ENCODE assay signal across 8 cellular contexts in the genomic region with DNA sequence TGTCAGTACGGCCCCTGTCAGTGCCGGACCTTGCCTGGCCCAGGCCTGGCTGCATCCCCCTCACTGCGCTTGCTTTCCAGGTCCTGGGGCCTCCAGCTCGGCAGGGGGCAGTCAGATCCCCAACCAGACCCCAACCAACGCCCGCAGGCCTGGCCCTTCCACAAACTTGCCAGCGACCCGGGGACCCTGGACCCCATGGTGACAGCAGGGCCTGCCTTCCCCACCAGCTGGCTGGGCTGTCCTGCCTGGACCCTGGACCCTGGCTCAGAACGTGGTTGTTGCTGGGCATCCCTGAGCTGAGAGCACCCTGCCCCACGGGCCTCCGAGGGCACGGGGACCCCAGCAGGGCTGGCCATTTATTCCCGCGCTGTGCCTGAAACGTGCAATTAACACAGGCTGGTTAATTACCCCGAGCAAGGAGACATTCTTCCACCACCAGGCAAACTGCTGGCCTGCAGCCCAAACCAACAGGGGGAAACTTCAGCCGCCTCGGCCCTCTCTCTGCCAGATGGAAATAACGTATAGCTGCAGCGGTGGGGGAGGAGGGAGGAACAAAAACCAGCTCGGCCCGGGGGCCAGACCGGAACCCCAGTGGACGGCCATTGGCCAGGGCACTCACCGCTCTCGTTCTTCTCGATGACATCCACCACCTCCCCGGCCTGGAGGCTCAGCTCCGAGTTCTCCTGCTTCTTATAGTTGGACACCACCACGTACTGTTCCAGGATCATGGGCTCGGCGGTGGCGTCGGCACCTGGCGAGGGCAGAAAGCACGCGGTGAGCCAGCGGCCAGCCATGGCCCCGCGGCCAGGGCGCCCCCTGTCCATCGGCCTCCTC.
A peak's percentile ranks its signal among the peaks of the same experiment; 100 is the strongest.
DNase-seq lines count a peak whose midpoint lies in the region; ATAC-seq and TF ChIP-seq lines count a peak whose summit lies in the region.

No MANE protein-coding gene starts in this region.

- peaks cover 25% of the 10 kb centered on the region for H3K36me3 ChIP-seq in BJ (ENCODE audit: control insufficient read depth, insufficient read depth, low read length)
- H3K36me3 ChIP-seq in heart left ventricle, result peaks cover 0 to 33% (median 4%) of the 10 kb centered on the region in 9 donors
- peaks cover 7 to 28% (median 14%) of the 10 kb centered on the region in 4 donors for H3K36me3 ChIP-seq in sigmoid colon

- CTCF ChIA-PET in BJ (lab: Yijun Ruan, JAX), result interaction anchor here (0.7 to 4.0 kb wide), 13 partner anchors 10 to 61 kb away, joined by 3 to 22 read pairs (median 4); no protein-coding TSS in a partner anchor

- H3K27me3 Mint-ChIP-seq in activated T-cell treated with anti-CD3 and anti-CD28 coated beads, Interleukin-2, amount 50 U/mL, for 4 hours (ENCODE audit: low read depth), result no peaks in the 10 kb centered on the region

- peak overlapping the region; percentile 88 for H3K4me3 Mint-ChIP-seq in activated T-cell treated with anti-CD3 and anti-CD28 coated beads, Interleukin-2, amount 50 U/mL, for 4 hours

- POLR2A ChIA-PET in BJ (lab: Charles Lee), result no interaction called here

- TF ChIP-seq EP300 in sigmoid colon (IDR thresholded peaks at IDR 0.05), result no peak

- intact Hi-C loops in heart left ventricle (cut with DNase I), result loop anchor here in 2 of 10 donors (5.0 kb wide), 1 partner anchor 43 kb away; no protein-coding TSS in a partner anchor
- intact Hi-C loops in sigmoid colon (cut with DNase I), result loop anchor here (10.0 kb wide), 1 partner anchor 176 kb away; no protein-coding TSS in a partner anchor

- H3K27me3 ChIP-seq in BJ (ENCODE audit: control insufficient read depth, insufficient read depth, low read length) (no peaks in the 10 kb centered on the region), heart left ventricle (no peaks in the 10 kb centered on the region), sigmoid colon (no peaks in the 10 kb centered on the region)

- peaks cover 4% of the 10 kb centered on the region for H3K9me3 Mint-ChIP-seq in activated T-cell treated with anti-CD3 and anti-CD28 coated beads, Interleukin-2, amount 50 U/mL, for 4 hours

- H3K27ac ChIP-seq in heart left ventricle (peak overlapping the region; percentile 79 to 97 (median 90)), sigmoid colon (peak overlapping the region; percentile 96 to 98 (median 98))

- peaks cover 9% of the 10 kb centered on the region for H3K36me3 Mint-ChIP-seq in activated T-cell treated with anti-CD3 and anti-CD28 coated beads, Interleukin-2, amount 50 U/mL, for 4 hours (ENCODE audit: insufficient read depth)

- TF ChIP-seq POLR2A in heart left ventricle (IDR thresholded peaks at IDR 0.05) (no peak), sigmoid colon (IDR thresholded peaks at IDR 0.05) (no peak)

- TF ChIP-seq CTCF in BJ (IDR thresholded peaks at IDR 0.05; ENCODE audit: insufficient read depth, low read depth, low read length) (0 out of 2 replicates have a peak, but pooled peaks have one; percentile 39), heart left ventricle (IDR thresholded peaks at IDR 0.05) (peak in 2 of 12 donors; percentile 25 to 31), sigmoid colon (IDR thresholded peaks at IDR 0.05) (no peak)

- peak; percentile 39 for ATAC-seq in HG03354 (IDR thresholded peaks at IDR 0.05; ENCODE audit: poor library complexity, severe bottlenecking, unreplicated experiment)
- ATAC-seq in activated T-cell treated with anti-CD3 and anti-CD28 coated beads, Interleukin-2, amount 50 U/mL, for 4 hours, result peak; percentile 13 to 14
- peak; percentile 8 to 19 (median 12) for ATAC-seq in heart left ventricle

- WGBS in heart left ventricle, 4 donors, result 18 to 33% (median 27%) methylated on average over 23 to 42 of the region's 42 CpGs
- 55 to 69% methylated on average over 42 of the region's 42 CpGs for WGBS in sigmoid colon, 2 donors

- H3K4me1 Mint-ChIP-seq in activated T-cell treated with anti-CD3 and anti-CD28 coated beads, Interleukin-2, amount 50 U/mL, for 4 hours (ENCODE audit: low read depth), result peaks cover 17% of the 10 kb centered on the region

- peaks cover 0 to 9% (median 0%) of the 10 kb centered on the region in 12 donors for H3K9me3 ChIP-seq in heart left ventricle
- peaks cover 0 to 4% (median 0%) of the 10 kb centered on the region in 4 donors for H3K9me3 ChIP-seq in sigmoid colon

- DNase-seq in BJ (ENCODE audit: low read depth), result no peak
- peak; percentile 47 for DNase-seq in GM19238 (ENCODE audit: insufficient read length, low spot score)
- DNase-seq in activated T-cell treated with anti-CD3 and anti-CD28 coated beads, Interleukin-2, amount 50 U/mL, for 4 hours, result no peak
- peak in 4 of 5 donors; percentile 35 to 73 (median 56) for DNase-seq in heart left ventricle
- DNase-seq in sigmoid colon, result peak; percentile 78
- no peak for DNase-seq in SK-N-DZ (ENCODE audit: low spot score)
- no peak for DNase-seq in central memory CD4-positive, alpha-beta T cell

- peaks cover 0 to 58% (median 34%) of the 10 kb centered on the region in 12 donors for H3K4me1 ChIP-seq in heart left ventricle
- peaks cover 0 to 61% (median 44%) of the 10 kb centered on the region in 4 donors for H3K4me1 ChIP-seq in sigmoid colon

- H3K4me3 ChIP-seq in BJ (ENCODE audit: low read depth, low read length) (peak overlapping the region; percentile 81), heart left ventricle (peak overlapping the region; percentile 38 to 74 (median 61)), sigmoid colon (peak overlapping the region; percentile 46 to 81 (median 66))

Comparison
In these comparisons a context has a peak if more than half of its experiments do, and no peak if none do; other contexts are left out.
1. DNase-seq: peak in GM19238 (single experiment), heart left ventricle (4 of 5) and sigmoid colon (single experiment); none in BJ (single experiment), activated T-cell treated with anti-CD3 and anti-CD28 coated beads, Interleukin-2, amount 50 U/mL, for 4 hours (single experiment), SK-N-DZ (single experiment) and central memory CD4-positive, alpha-beta T cell (single experiment).
2. Peak in every context shown above with its lines, with median percentiles within 50 percentile points of each other: H3K4me3 ChIP-seq and ATAC-seq.